20 cellular contexts compared by ENCODE assay signal in the genomic region with DNA sequence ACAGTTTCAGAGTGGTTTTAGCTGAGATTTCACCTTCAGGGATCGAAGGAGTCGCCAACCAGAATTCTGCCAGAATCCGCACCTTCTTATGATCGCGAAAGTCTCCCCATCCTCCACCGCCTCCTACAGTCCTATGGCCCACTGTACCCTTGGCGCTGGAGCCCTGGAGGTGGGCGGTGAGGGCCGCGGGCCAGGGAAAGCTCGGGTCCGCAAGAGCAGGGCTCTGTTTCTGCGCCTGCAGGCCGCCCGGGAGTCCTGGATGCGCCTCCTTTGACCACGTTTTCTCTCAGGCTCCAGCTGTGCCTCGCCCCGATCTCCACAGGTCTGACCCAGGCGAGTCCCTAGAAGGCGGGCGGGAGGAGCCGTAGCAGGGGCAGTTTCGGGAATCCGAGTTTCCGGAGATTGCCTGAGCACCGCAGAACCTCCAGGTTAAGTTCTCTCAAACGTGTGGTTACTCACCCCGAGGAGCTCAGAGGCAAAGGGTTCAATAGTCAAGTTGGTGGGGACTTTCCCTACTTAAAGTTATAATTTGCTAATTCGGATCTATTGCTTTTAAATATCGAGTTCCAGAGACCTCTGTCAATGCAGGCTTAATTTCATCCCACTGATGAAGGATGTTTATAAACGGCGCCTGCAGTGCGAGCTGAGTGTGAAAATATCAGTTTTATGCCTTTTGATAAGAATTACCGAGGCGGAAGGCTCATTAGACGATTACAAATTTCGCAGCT. TPM values are rescaled to one million over a fixed set of nuclear protein-coding genes. Genes with fewer than 3 reads are reported as not detected.
DNase-seq lines count a peak whose midpoint lies in the region; ATAC-seq lines count a peak whose summit lies in the region.
"Had no signal": no experiment of that assay in that cellular context is flagged by ENCODE, and none has a peak within 500 bp of the region (broad histone marks: within the 10 kb centered on the region; RNA-seq: fewer than 3 reads in every experiment).

No MANE protein-coding gene starts in this region.

- no peak overlapping the region for H3K4me3 Mint-ChIP-seq in activated T-helper 1 cell treated with anti-CD3 and anti-CD28 coated beads, Interleukin-12 subunit alpha, Interleukin-12 subunit beta, Interleukin-2, Interleukin-4 antibody, amounts not matched to agents 30 ng/mL and 10 ng/mL and 1 ng/mL, durations not matched to agents 14 hours and 24 hours and 36 hours
- H3K4me3 Mint-ChIP-seq: natural killer cell; stimulated activated memory B cell treated with anti-CD40 and anti-IgM and Interleukin-4, amounts not matched to agents 10 μg/mL and 1 μg/mL and 100 μg/mL, for 72 hours had no signal

- intact Hi-C loops in activated T-helper 1 cell treated with anti-CD3 and anti-CD28 coated beads, Interleukin-12 subunit alpha, Interleukin-12 subunit beta, Interleukin-2, Interleukin-4 antibody, amounts not matched to agents 30 ng/mL and 10 ng/mL and 1 ng/mL, durations not matched to agents 14 hours and 24 hours and 36 hours (cut with micrococcal nuclease) = loop anchor here (10.0 kb wide), 2 partner anchors 356 to 484 kb away; a partner anchor contains a TSS

- H3K4me1 Mint-ChIP-seq in activated T-helper 1 cell treated with anti-CD3 and anti-CD28 coated beads, Interleukin-12 subunit alpha, Interleukin-12 subunit beta, Interleukin-2, Interleukin-4 antibody, amounts not matched to agents 30 ng/mL and 10 ng/mL and 1 ng/mL, durations not matched to agents 14 hours and 24 hours and 36 hours (ENCODE audit: low read depth) = peaks cover 15% of the 10 kb centered on the region
- H3K4me1 Mint-ChIP-seq: natural killer cell had no signal

- peaks cover 87% of the 10 kb centered on the region for H3K27me3 Mint-ChIP-seq in activated T-helper 1 cell treated with anti-CD3 and anti-CD28 coated beads, Interleukin-12 subunit alpha, Interleukin-12 subunit beta, Interleukin-2, Interleukin-4 antibody, amounts not matched to agents 30 ng/mL and 10 ng/mL and 1 ng/mL, durations not matched to agents 14 hours and 24 hours and 36 hours (ENCODE audit: insufficient read depth)

- peaks cover 2% of the 10 kb centered on the region for H3K36me3 Mint-ChIP-seq in activated T-helper 1 cell treated with anti-CD3 and anti-CD28 coated beads, Interleukin-12 subunit alpha, Interleukin-12 subunit beta, Interleukin-2, Interleukin-4 antibody, amounts not matched to agents 30 ng/mL and 10 ng/mL and 1 ng/mL, durations not matched to agents 14 hours and 24 hours and 36 hours (ENCODE audit: low read depth)
- H3K36me3 Mint-ChIP-seq: stimulated activated memory B cell treated with anti-CD40 and anti-IgM and Interleukin-4, amounts not matched to agents 10 μg/mL and 1 μg/mL and 100 μg/mL, for 72 hours had no signal

- peaks cover 3% of the 10 kb centered on the region for H3K9me3 Mint-ChIP-seq in activated T-helper 1 cell treated with anti-CD3 and anti-CD28 coated beads, Interleukin-12 subunit alpha, Interleukin-12 subunit beta, Interleukin-2, Interleukin-4 antibody, amounts not matched to agents 30 ng/mL and 10 ng/mL and 1 ng/mL, durations not matched to agents 14 hours and 24 hours and 36 hours

- DNase-seq in NCI-H2171 treated with DMSO at 0.1 percent for 48 hours (lab: John Stamatoyannopoulos, UW) (peak; percentile 22), NCI-H2171 (lab: John Stamatoyannopoulos, UW) (no peak), iPS-NIHi11 (ENCODE audit: low spot score) (peak; percentile 35), retina (peak; percentile 73), HuH-7.5 (ENCODE audit: low spot score) (no peak)
- no peak for DNase-seq in activated T-helper 1 cell treated with anti-CD3 and anti-CD28 coated beads, Interleukin-12 subunit alpha, Interleukin-12 subunit beta, Interleukin-2, Interleukin-4 antibody, amounts not matched to agents 30 ng/mL and 10 ng/mL and 1 ng/mL, durations not matched to agents 14 hours and 24 hours and 36 hours (ENCODE audit: low spot score)
- DNase-seq: 8988T; central memory CD4-positive, alpha-beta T cell; KG1; kidney; natural killer cell; NCI-H2107; NCI-H69; PC-9; thyroid gland had no signal

- ATAC-seq in GM19397 (IDR thresholded peaks at IDR 0.05; ENCODE audit: unreplicated experiment) (no peak), HG02840 (IDR thresholded peaks at IDR 0.05; ENCODE audit: low FRiP score, unreplicated experiment) (no peak)
- ATAC-seq: natural killer cell; stimulated activated memory B cell treated with anti-CD40 and anti-IgM and Interleukin-4, amounts not matched to agents 10 μg/mL and 1 μg/mL and 100 μg/mL, for 72 hours had no signal

- peak overlapping the region; percentile 55 for H3K27ac Mint-ChIP-seq in activated T-helper 1 cell treated with anti-CD3 and anti-CD28 coated beads, Interleukin-12 subunit alpha, Interleukin-12 subunit beta, Interleukin-2, Interleukin-4 antibody, amounts not matched to agents 30 ng/mL and 10 ng/mL and 1 ng/mL, durations not matched to agents 14 hours and 24 hours and 36 hours
- H3K27ac Mint-ChIP-seq: natural killer cell; stimulated activated memory B cell treated with anti-CD40 and anti-IgM and Interleukin-4, amounts not matched to agents 10 μg/mL and 1 μg/mL and 100 μg/mL, for 72 hours had no signal

RNA-seq across cellular contexts. Expression of a gene that starts 3.2 kb away (rescaled TPM):
- not detected in 2 replicates for total RNA-seq in activated T-helper 1 cell treated with anti-CD3 and anti-CD28 coated beads, Interleukin-12 subunit alpha, Interleukin-12 subunit beta, Interleukin-2, Interleukin-4 antibody, amounts not matched to agents 30 ng/mL and 10 ng/mL and 1 ng/mL, durations not matched to agents 14 hours and 24 hours and 36 hours
- total RNA-seq: esophagus muscularis mucosa, glomerular endothelial cell, kidney, natural killer cell, PC-9 had no signal

Comparison
In these comparisons a context has a peak if more than half of its experiments do, and no peak if none do; other contexts are left out.
1. DNase-seq: peak in NCI-H2171 treated with DMSO at 0.1 percent for 48 hours (single experiment), iPS-NIHi11 (single experiment) and retina (single experiment); none in NCI-H2171 (single experiment), activated T-helper 1 cell treated with anti-CD3 and anti-CD28 coated beads, Interleukin-12 subunit alpha, Interleukin-12 subunit beta, Interleukin-2, Interleukin-4 antibody, amounts not matched to agents 30 ng/mL and 10 ng/mL and 1 ng/mL, durations not matched to agents 14 hours and 24 hours and 36 hours (single experiment) and HuH-7.5 (single experiment).